Comparison of ENCODE assay signal across 30 cellular contexts in the genomic region with DNA sequence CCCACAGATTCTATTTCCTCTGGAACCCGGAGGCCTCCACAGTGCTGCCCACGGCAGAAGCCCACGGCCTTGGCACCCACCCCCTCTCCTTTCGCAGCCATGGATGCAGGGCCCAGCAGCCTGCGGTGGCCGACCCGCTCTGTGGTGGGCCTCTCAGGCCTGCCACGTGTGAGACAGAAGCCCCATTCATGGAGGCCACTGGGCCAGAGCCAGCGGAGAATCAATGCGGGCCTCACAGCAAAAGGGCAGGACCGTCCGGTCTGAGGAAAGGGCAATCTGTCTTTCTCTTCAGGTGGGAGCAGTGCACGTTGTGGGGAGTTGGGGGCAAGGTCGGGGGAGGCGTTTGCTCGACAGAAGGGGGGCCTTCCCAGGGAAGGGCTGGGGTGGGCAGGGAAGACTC. TPM values are rescaled to one million over a fixed set of nuclear protein-coding genes. Genes with fewer than 3 reads are reported as not detected.
"Had no signal": no experiment of that assay in that cellular context is flagged by ENCODE, and none has a peak within 500 bp of the region (broad histone marks: within the 10 kb centered on the region; RNA-seq: fewer than 3 reads in every experiment).

No MANE protein-coding gene starts in this region.

- H3K4me1 ChIP-seq: prostate gland had no signal

- H3K27me3 Mint-ChIP-seq: activated CD8-positive, alpha-beta T cell treated with anti-CD3 and anti-CD28 coated beads for 36 hours; activated naive CD8-positive, alpha-beta T cell treated with anti-CD3 and anti-CD28 coated beads, Interleukin-2, amount 50 U/mL, for 24 hours had no signal

- H3K27ac Mint-ChIP-seq: activated CD4-positive, alpha-beta T cell treated with anti-CD3 and anti-CD28 coated beads, Interleukin-2, amount 10 ng/mL, durations not matched to agents 7 days and 5 days; activated CD8-positive, alpha-beta memory T cell treated with anti-CD3 and anti-CD28 coated beads, Interleukin-2, amount 10 ng/mL, durations not matched to agents 7 days and 5 days; activated CD8-positive, alpha-beta T cell treated with anti-CD3 and anti-CD28 coated beads for 36 hours; activated naive CD8-positive, alpha-beta T cell treated with anti-CD3 and anti-CD28 coated beads, Interleukin-2, amount 50 U/mL, for 24 hours; dendritic cell treated with granulocyte-macrophage colony-stimulating factor and Interleukin-4, amounts not matched to agents 40 ng/mL and 50 ng/mL, for 4 days; naive thymus-derived CD4-positive, alpha-beta T cell had no signal

- FAIRE-seq: endometrium, islet of Langerhans, TTC549 had no signal

- DNase-seq: activated CD4-positive, alpha-beta T cell treated with anti-CD3 and anti-CD28 coated beads, Interleukin-2, amount 10 ng/mL, durations not matched to agents 7 days and 5 days; activated CD4-positive, CD25-positive, alpha-beta regulatory T cell treated with anti-CD3 and anti-CD28 coated beads, Interleukin-2, amount 50 U/mL, for 72 hours; activated CD8-positive, alpha-beta memory T cell treated with anti-CD3 and anti-CD28 coated beads, Interleukin-2, amount 10 ng/mL, durations not matched to agents 7 days and 5 days; activated CD8-positive, alpha-beta T cell treated with anti-CD3 and anti-CD28 coated beads for 36 hours; activated effector memory CD4-positive, alpha-beta T cell treated with anti-CD3 and anti-CD28 coated beads, Interleukin-2, amount 50 U/mL, for 16 hours; activated naive CD4-positive, alpha-beta T cell treated with anti-CD3 and anti-CD28 coated beads, Interleukin-2, amount 50 U/mL, for 16 hours; activated naive CD8-positive, alpha-beta T cell treated with anti-CD3 and anti-CD28 coated beads, Interleukin-2, amount 50 U/mL, for 24 hours; activated T-cell treated with anti-CD3 and anti-CD28 coated beads for 4 hours; body of pancreas; effector CD4-positive, alpha-beta T cell; erythroblast; foreskin fibroblast; glutamatergic neuron; left cardiac atrium; mesendoderm; naive thymus-derived CD4-positive, alpha-beta T cell; stimulated activated CD4-positive, alpha-beta T cell treated with anti-CD3 and anti-CD28 coated beads, Interleukin-4, amount 100 ng/mL, for 24 hours; stimulated activated naive CD8-positive, alpha-beta T cell treated with anti-CD3 and anti-CD28 coated beads, Interleukin-15, Interleukin-2, amounts not matched to agents 100 U/mL and 50 U/mL, for 24 hours; T-helper 1 cell; thyroid gland; WERI-Rb-1 had no signal

- H3K4me3 Mint-ChIP-seq: activated CD4-positive, alpha-beta T cell treated with anti-CD3 and anti-CD28 coated beads, Interleukin-2, amount 10 ng/mL, durations not matched to agents 7 days and 5 days; activated CD8-positive, alpha-beta memory T cell treated with anti-CD3 and anti-CD28 coated beads, Interleukin-2, amount 10 ng/mL, durations not matched to agents 7 days and 5 days; activated CD8-positive, alpha-beta T cell treated with anti-CD3 and anti-CD28 coated beads for 36 hours; activated naive CD8-positive, alpha-beta T cell treated with anti-CD3 and anti-CD28 coated beads, Interleukin-2, amount 50 U/mL, for 24 hours; dendritic cell treated with granulocyte-macrophage colony-stimulating factor and Interleukin-4, amounts not matched to agents 40 ng/mL and 50 ng/mL, for 4 days; naive thymus-derived CD4-positive, alpha-beta T cell had no signal

- H3K9me3 Mint-ChIP-seq: activated CD4-positive, alpha-beta T cell treated with anti-CD3 and anti-CD28 coated beads, Interleukin-2, amount 10 ng/mL, durations not matched to agents 7 days and 5 days; activated CD8-positive, alpha-beta T cell treated with anti-CD3 and anti-CD28 coated beads for 36 hours; activated naive CD8-positive, alpha-beta T cell treated with anti-CD3 and anti-CD28 coated beads, Interleukin-2, amount 50 U/mL, for 24 hours; dendritic cell treated with granulocyte-macrophage colony-stimulating factor and Interleukin-4, amounts not matched to agents 40 ng/mL and 50 ng/mL, for 4 days; naive thymus-derived CD4-positive, alpha-beta T cell had no signal

- H3K27me3 ChIP-seq: body of pancreas, cardiac muscle cell, thyroid gland had no signal

- H3K4me3 ChIP-seq: body of pancreas, cardiac muscle cell, prostate gland, thyroid gland had no signal

- H3K9me3 ChIP-seq: body of pancreas, prostate gland, thyroid gland had no signal

- H3K36me3 Mint-ChIP-seq: activated CD8-positive, alpha-beta memory T cell treated with anti-CD3 and anti-CD28 coated beads, Interleukin-2, amount 10 ng/mL, durations not matched to agents 7 days and 5 days; naive thymus-derived CD4-positive, alpha-beta T cell had no signal

- H3K36me3 ChIP-seq: cardiac muscle cell, prostate gland, thyroid gland, WERI-Rb-1 had no signal

- ATAC-seq: activated CD8-positive, alpha-beta memory T cell treated with anti-CD3 and anti-CD28 coated beads, Interleukin-2, amount 10 ng/mL, durations not matched to agents 7 days and 5 days; activated CD8-positive, alpha-beta T cell treated with anti-CD3 and anti-CD28 coated beads for 36 hours; activated naive CD8-positive, alpha-beta T cell treated with anti-CD3 and anti-CD28 coated beads, Interleukin-2, amount 50 U/mL, for 24 hours; body of pancreas; naive thymus-derived CD4-positive, alpha-beta T cell; stimulated activated naive CD8-positive, alpha-beta T cell treated with anti-CD3 and anti-CD28 coated beads, Interleukin-15, Interleukin-2, amounts not matched to agents 100 U/mL and 50 U/mL, for 24 hours had no signal

- H3K27ac ChIP-seq: body of pancreas, cardiac muscle cell, prostate gland, thyroid gland, WERI-Rb-1 had no signal

RNA-seq across cellular contexts. Expression of gene BGN, which starts 16.0 kb away (rescaled TPM):
- total RNA-seq: activated CD4-positive, alpha-beta T cell treated with anti-CD3 and anti-CD28 coated beads, Interleukin-2, amount 10 ng/mL, durations not matched to agents 7 days and 5 days; activated CD8-positive, alpha-beta memory T cell treated with anti-CD3 and anti-CD28 coated beads, Interleukin-2, amount 10 ng/mL, durations not matched to agents 7 days and 5 days; activated CD8-positive, alpha-beta T cell treated with anti-CD3 and anti-CD28 coated beads for 36 hours; naive thymus-derived CD4-positive, alpha-beta T cell had no signal

RNA-seq across cellular contexts. Expression of gene ATP2B3, which starts 38.7 kb away (rescaled TPM):
- total RNA-seq: activated CD8-positive, alpha-beta memory T cell treated with anti-CD3 and anti-CD28 coated beads, Interleukin-2, amount 10 ng/mL, durations not matched to agents 7 days and 5 days; activated CD8-positive, alpha-beta T cell treated with anti-CD3 and anti-CD28 coated beads for 36 hours; body of pancreas; fibroblast of lung; naive thymus-derived CD4-positive, alpha-beta T cell; subcutaneous adipose tissue; thyroid gland; ureter had no signal
